Comparison of ENCODE assay signal across 25 cellular contexts in genomic region chr9:36045610-36046009, GRCh38.
"Had no signal": no experiment of that assay in that cellular context is flagged by ENCODE, and none has a peak within 500 bp of the region (broad histone marks: within the 10 kb centered on the region; RNA-seq: fewer than 3 reads in every experiment).

No MANE protein-coding gene starts in this region.

- H3K27ac ChIP-seq: adrenal gland, body of pancreas, lower lobe of right lung, tibial nerve, WERI-Rb-1 had no signal

- H3K4me3 ChIP-seq: adrenal gland, body of pancreas, lower lobe of right lung, tibial nerve had no signal

- H3K27me3 Mint-ChIP-seq: activated naive CD8-positive, alpha-beta T cell; effector memory CD8-positive, alpha-beta T cell had no signal

- H3K36me3 ChIP-seq: adrenal gland, lower lobe of right lung, tibial nerve, WERI-Rb-1 had no signal

- H3K4me3 Mint-ChIP-seq: activated naive CD8-positive, alpha-beta T cell; effector memory CD8-positive, alpha-beta T cell; natural killer cell; T-helper 1 cell treated with Interleukin-12 subunit alpha and Interleukin-12 subunit beta and Interleukin-4 antibody, amounts not matched to agents 30 μg/mL and 1 μg/mL, for 36 hours had no signal

- H3K4me1 ChIP-seq: body of pancreas had no signal

- DNase-seq: activated CD4-positive, alpha-beta T cell treated with anti-CD3 and anti-CD28 coated beads for 48 hours; activated CD4-positive, alpha-beta T cell treated with anti-CD3 and anti-CD28 coated beads, Interleukin-2, amount 50 U/mL, for 48 hours; activated CD8-positive, alpha-beta memory T cell treated with anti-CD3 and anti-CD28 coated beads for 24 hours; activated effector memory CD4-positive, alpha-beta T cell treated with Interleukin-2 at 50 U/mL for 16 hours; activated naive CD4-positive, alpha-beta T cell treated with Interleukin-2 at 50 U/mL for 16 hours; adrenal gland; aorta; body of pancreas; effector memory CD8-positive, alpha-beta T cell; erythroblast; foreskin melanocyte; kidney glomerular epithelial cell; lower lobe of right lung; mesendoderm; natural killer cell; right cardiac atrium; stimulated activated CD4-positive, alpha-beta T cell treated with anti-CD3 and anti-CD28 coated beads, Interleukin-2, amount 100 ng/mL, for 48 hours; stimulated activated naive CD4-positive, alpha-beta T cell treated with Interleukin-2 at 50 U/mL for 16 hours; T-helper 9 cell; WERI-Rb-1 had no signal

- ATAC-seq: activated CD4-positive, CD25-positive, alpha-beta regulatory T cell treated with anti-CD3 and anti-CD28 coated beads, Interleukin-2, amount 50 U/mL, for 24 hours; body of pancreas; effector memory CD8-positive, alpha-beta T cell; left lobe of liver; lower lobe of right lung; natural killer cell; right cardiac atrium had no signal

- H3K9me3 ChIP-seq: adrenal gland, body of pancreas, lower lobe of right lung, tibial nerve had no signal

- H3K27ac Mint-ChIP-seq: activated naive CD8-positive, alpha-beta T cell; effector memory CD8-positive, alpha-beta T cell; natural killer cell; T-helper 1 cell treated with Interleukin-12 subunit alpha and Interleukin-12 subunit beta and Interleukin-4 antibody, amounts not matched to agents 30 μg/mL and 1 μg/mL, for 36 hours had no signal

- H3K27me3 ChIP-seq: adrenal gland, body of pancreas, tibial nerve had no signal

- H3K36me3 Mint-ChIP-seq: natural killer cell had no signal

- H3K9me3 Mint-ChIP-seq: effector memory CD8-positive, alpha-beta T cell; natural killer cell; T-helper 1 cell treated with Interleukin-12 subunit alpha and Interleukin-12 subunit beta and Interleukin-4 antibody, amounts not matched to agents 30 μg/mL and 1 μg/mL, for 36 hours had no signal
